Comparison of ENCODE assay signal across 13 cellular contexts in genomic region chr7:15687645-15688025, GRCh38. TPM values are rescaled to one million over a fixed set of nuclear protein-coding genes. Genes with fewer than 3 reads are reported as not detected.
DNase-seq lines count a peak whose midpoint lies in the region; ATAC-seq and TF ChIP-seq lines count a peak whose summit lies in the region.
"Had no signal": no experiment of that assay in that cellular context is flagged by ENCODE, and none has a peak within 500 bp of the region (broad histone marks: within the 10 kb centered on the region; RNA-seq: fewer than 3 reads in every experiment).

No MANE protein-coding gene starts in this region.

- TF ChIP-seq CTCF in thoracic aorta (IDR thresholded peaks at IDR 0.05) = no peak

- peaks cover 0 to 7% (median 0%) of the 10 kb centered on the region in 5 donors for H3K36me3 Mint-ChIP-seq in naive thymus-derived CD4-positive, alpha-beta T cell
- H3K36me3 Mint-ChIP-seq in activated T-helper 2 cell treated with anti-CD3 and anti-CD28 coated beads, Interferon-gamma antibody, Interleukin-2, Interleukin-4, amounts not matched to agents 10 μg/mL and 5 μg/mL and 100 μg/mL, durations not matched to agents 14 hours and 24 hours and 36 hours (ENCODE audit: low read depth) = no peaks in the 10 kb centered on the region

- H3K27me3 ChIP-seq in HUES64 (ENCODE audit: insufficient read depth, low read length) (peaks cover 78% of the 10 kb centered on the region), mesenchymal stem cell (ENCODE audit: control insufficient read depth in 1 of 2, insufficient read depth in 1 of 2, low read length in 2 of 2) (peaks cover 29 to 30% of the 10 kb centered on the region in 2 experiments), thoracic aorta (replicated peaks; ENCODE audit: insufficient read depth) (no peaks in the 10 kb centered on the region)
- no peaks in the 10 kb centered on the region for H3K27me3 ChIP-seq in naive thymus-derived CD4-positive, alpha-beta T cell (ENCODE audit: control insufficient read depth in 2 of 2, insufficient read depth in 2 of 2, low read length in 2 of 2)

- H3K4me1 ChIP-seq in HUES64 (ENCODE audit: insufficient read depth, low read length) (peaks cover 24% of the 10 kb centered on the region), mesenchymal stem cell (ENCODE audit: control insufficient read depth, insufficient read depth, low read depth, low read length) (peaks cover 22% of the 10 kb centered on the region), thoracic aorta (ENCODE audit: control insufficient read depth in 1 of 2, low read depth in 2 of 2) (peaks cover 4 to 18% of the 10 kb centered on the region in 2 donors)
- H3K4me1 ChIP-seq in naive thymus-derived CD4-positive, alpha-beta T cell (ENCODE audit: control insufficient read depth in 2 of 2, insufficient read depth in 2 of 2, low read length in 2 of 2) = no peaks in the 10 kb centered on the region

- no peak overlapping the region for H2BK15ac ChIP-seq in mesenchymal stem cell (ENCODE audit: low read depth, poor library complexity, severe bottlenecking)

- no peak overlapping the region for H3K18ac ChIP-seq in mesenchymal stem cell (ENCODE audit: low read depth in 1 of 2, low read length in 2 of 2)

- POLR2A ChIA-PET in naive thymus-derived CD4-positive, alpha-beta T cell (lab: Charles Lee) = no interaction called here

- DNase-seq in ecto neural progenitor cell (ENCODE audit: low spot score) = peak; percentile 68
- no peak for DNase-seq in mesenchymal stem cell
- DNase-seq in thoracic aorta (ENCODE audit: low spot score) = no peak
- no peak for DNase-seq in naive thymus-derived CD4-positive, alpha-beta T cell
- DNase-seq in activated T-helper 2 cell treated with anti-CD3 and anti-CD28 coated beads, Interferon-gamma antibody, Interleukin-2, Interleukin-4, amounts not matched to agents 10 μg/mL and 5 μg/mL and 100 μg/mL, durations not matched to agents 14 hours and 24 hours and 36 hours (ENCODE audit: low spot score) = no peak
- DNase-seq in SIG-M5 treated with dmso at 0.1 percent for 504 hours (lab: John Stamatoyannopoulos, UW; ENCODE audit: unreplicated experiment) = no peak
- DNase-seq in NCI-H1105 (lab: John Stamatoyannopoulos, UW) = no peak
- DNase-seq: activated CD4-positive, alpha-beta T cell treated with anti-CD3 and anti-CD28 coated beads for 4 hours; activated naive CD4-positive, alpha-beta T cell treated with Interleukin-2 at 50 U/mL for 16 hours; DMS 273 treated with DMSO at 0.1 percent for 48 hours; NCI-H146 had no signal

- H3K23ac ChIP-seq in mesenchymal stem cell (ENCODE audit: low read length in 2 of 2) = no peak overlapping the region

- H3K36me3 ChIP-seq in HUES64 (ENCODE audit: insufficient read depth, low read length) (no peaks in the 10 kb centered on the region), mesenchymal stem cell (ENCODE audit: control insufficient read depth in 1 of 2, insufficient read depth in 2 of 2, low read depth in 1 of 2, low read length in 2 of 2) (no peaks in the 10 kb centered on the region), thoracic aorta (no peaks in the 10 kb centered on the region)
- H3K36me3 ChIP-seq in naive thymus-derived CD4-positive, alpha-beta T cell (ENCODE audit: control insufficient read depth in 2 of 3, insufficient read depth in 3 of 3, low read length in 3 of 3) = no peaks in the 10 kb centered on the region

- H4K8ac ChIP-seq in mesenchymal stem cell (ENCODE audit: low read length) = no peak overlapping the region

- no peak overlapping the region for H2BK12ac ChIP-seq in mesenchymal stem cell (ENCODE audit: low read length in 2 of 2)

- H3K4me3 ChIP-seq in HUES64 (ENCODE audit: low read length) = peak overlapping the region; percentile 65
- peak overlapping the region in 1 of 2 experiments; percentile 88 for H3K4me3 ChIP-seq in mesenchymal stem cell (ENCODE audit: insufficient read depth in 1 of 2, low read depth in 1 of 2, low read length in 2 of 2)
- H3K4me3 ChIP-seq in thoracic aorta = peak overlapping the region; percentile 83
- no peak overlapping the region for H3K4me3 ChIP-seq in naive thymus-derived CD4-positive, alpha-beta T cell (ENCODE audit: low read length)

- H2BK5ac ChIP-seq in mesenchymal stem cell (ENCODE audit: low read depth, low read length, poor library complexity, severe bottlenecking) = no peak overlapping the region

- H2AFZ ChIP-seq in mesenchymal stem cell (ENCODE audit: low read depth, low read length) = no peak overlapping the region

- 4% methylated on average over 16 of the region's 16 CpGs for WGBS in HUES64
- WGBS in mesenchymal stem cell = 12% methylated on average over 16 of the region's 16 CpGs

- peaks cover 43 to 49% (median 48%) of the 10 kb centered on the region in 5 donors for H3K27me3 Mint-ChIP-seq in naive thymus-derived CD4-positive, alpha-beta T cell
- H3K27me3 Mint-ChIP-seq in activated T-helper 2 cell treated with anti-CD3 and anti-CD28 coated beads, Interferon-gamma antibody, Interleukin-2, Interleukin-4, amounts not matched to agents 10 μg/mL and 5 μg/mL and 100 μg/mL, durations not matched to agents 14 hours and 24 hours and 36 hours (ENCODE audit: low read depth) = peaks cover 41% of the 10 kb centered on the region

- H3K27ac ChIP-seq in HUES64 (ENCODE audit: low read depth, low read length) = no peak overlapping the region
- no peak overlapping the region for H3K27ac ChIP-seq in mesenchymal stem cell (ENCODE audit: low read length, poor library complexity, severe bottlenecking)
- H3K27ac ChIP-seq in thoracic aorta = peak overlapping the region in 1 of 2 donors; percentile 63
- H3K27ac ChIP-seq in naive thymus-derived CD4-positive, alpha-beta T cell (ENCODE audit: low read depth, low read length) = no peak overlapping the region
- H3K27ac ChIP-seq: RWPE1 had no signal

- no peak overlapping the region for H2BK120ac ChIP-seq in mesenchymal stem cell (ENCODE audit: low read depth, low read length)

- no peak overlapping the region for H3K14ac ChIP-seq in mesenchymal stem cell (ENCODE audit: low read length in 2 of 2)

- peaks cover 0 to 17% (median 3%) of the 10 kb centered on the region in 11 donors for H3K9me3 Mint-ChIP-seq in naive thymus-derived CD4-positive, alpha-beta T cell
- no peaks in the 10 kb centered on the region for H3K9me3 Mint-ChIP-seq in activated T-helper 2 cell treated with anti-CD3 and anti-CD28 coated beads, Interferon-gamma antibody, Interleukin-2, Interleukin-4, amounts not matched to agents 10 μg/mL and 5 μg/mL and 100 μg/mL, durations not matched to agents 14 hours and 24 hours and 36 hours

- CTCF ChIA-PET in naive thymus-derived CD4-positive, alpha-beta T cell (lab: Charles Lee) = no interaction called here

- no peak overlapping the region for H3K4ac ChIP-seq in mesenchymal stem cell (ENCODE audit: low read depth in 1 of 2, low read length in 2 of 2)

- no peak overlapping the region for H2AK5ac ChIP-seq in mesenchymal stem cell (ENCODE audit: low read length, severe bottlenecking)

- H3K4me2 ChIP-seq in mesenchymal stem cell (ENCODE audit: low read length, poor library complexity, severe bottlenecking) = peak overlapping the region; percentile 99

- no peaks in the 10 kb centered on the region for H3K79me1 ChIP-seq in mesenchymal stem cell (replicated peaks; ENCODE audit: low read length, poor library complexity, severe bottlenecking)

- no peak overlapping the region for H3K27ac Mint-ChIP-seq in naive thymus-derived CD4-positive, alpha-beta T cell
- H3K27ac Mint-ChIP-seq in activated T-helper 2 cell treated with anti-CD3 and anti-CD28 coated beads, Interferon-gamma antibody, Interleukin-2, Interleukin-4, amounts not matched to agents 10 μg/mL and 5 μg/mL and 100 μg/mL, durations not matched to agents 14 hours and 24 hours and 36 hours = no peak overlapping the region

- no peak overlapping the region for H3K9ac ChIP-seq in HUES64 (ENCODE audit: low read depth, low read length)
- peak overlapping the region; percentile 89 for H3K9ac ChIP-seq in mesenchymal stem cell (ENCODE audit: low read length)

- H3K9me3 ChIP-seq in HUES64 (ENCODE audit: insufficient read depth, low read depth, low read length) (no peaks in the 10 kb centered on the region), mesenchymal stem cell (ENCODE audit: control insufficient read depth, low read length) (no peaks in the 10 kb centered on the region), thoracic aorta (no peaks in the 10 kb centered on the region)
- H3K9me3 ChIP-seq in naive thymus-derived CD4-positive, alpha-beta T cell (ENCODE audit: control insufficient read depth in 2 of 3, low read length in 3 of 3) = no peaks in the 10 kb centered on the region

- H3K4me3 Mint-ChIP-seq in naive thymus-derived CD4-positive, alpha-beta T cell = no peak overlapping the region
- H3K4me3 Mint-ChIP-seq in activated T-helper 2 cell treated with anti-CD3 and anti-CD28 coated beads, Interferon-gamma antibody, Interleukin-2, Interleukin-4, amounts not matched to agents 10 μg/mL and 5 μg/mL and 100 μg/mL, durations not matched to agents 14 hours and 24 hours and 36 hours (ENCODE audit: low read depth) = no peak overlapping the region

- no peak overlapping the region for H4K91ac ChIP-seq in mesenchymal stem cell (ENCODE audit: low read length)

- ATAC-seq in thoracic aorta (ENCODE audit: insufficient number of reproducible peaks, low FRiP score, low read depth) = no peak
- ATAC-seq in naive thymus-derived CD4-positive, alpha-beta T cell = no peak

- intact Hi-C loops in naive thymus-derived CD4-positive, alpha-beta T cell (cut with micrococcal nuclease) = no loop called here
- intact Hi-C loops in activated T-helper 2 cell treated with anti-CD3 and anti-CD28 coated beads, Interferon-gamma antibody, Interleukin-2, Interleukin-4, amounts not matched to agents 10 μg/mL and 5 μg/mL and 100 μg/mL, durations not matched to agents 14 hours and 24 hours and 36 hours (cut with micrococcal nuclease) = no loop called here

- H3K4me1 Mint-ChIP-seq in naive thymus-derived CD4-positive, alpha-beta T cell = no peaks in the 10 kb centered on the region
- no peaks in the 10 kb centered on the region for H3K4me1 Mint-ChIP-seq in activated T-helper 2 cell treated with anti-CD3 and anti-CD28 coated beads, Interferon-gamma antibody, Interleukin-2, Interleukin-4, amounts not matched to agents 10 μg/mL and 5 μg/mL and 100 μg/mL, durations not matched to agents 14 hours and 24 hours and 36 hours (ENCODE audit: low read depth)

RNA-seq across cellular contexts. Expression of gene MEOX2, which starts 1.2 kb away (rescaled TPM):
- 0.10 TPM for polyA plus RNA-seq in HUES64 (2013, experiment 1 of 2)
- polyA plus RNA-seq in HUES64 (2013, experiment 2 of 2) = 0.13 TPM
- 0.06 TPM for polyA plus RNA-seq in mesenchymal stem cell (2013, experiment 1 of 2)
- 0.03 TPM for polyA plus RNA-seq in mesenchymal stem cell (2013, experiment 2 of 2)
- total RNA-seq in thoracic aorta = 1 to 10 TPM; 9.5 to 9.9 TPM
- not detected for total RNA-seq in naive thymus-derived CD4-positive, alpha-beta T cell
- not detected for polyA plus RNA-seq in naive thymus-derived CD4-positive, alpha-beta T cell
- total RNA-seq in activated T-helper 2 cell treated with anti-CD3 and anti-CD28 coated beads, Interferon-gamma antibody, Interleukin-2, Interleukin-4, amounts not matched to agents 10 μg/mL and 5 μg/mL and 100 μg/mL, durations not matched to agents 14 hours and 24 hours and 36 hours = not detected in 2 replicates

Comparison
In these comparisons a context has a peak if more than half of its experiments do, and no peak if none do; other contexts are left out.
1. RNA of gene MEOX2, which starts 1.2 kb away (total RNA-seq): 9.5 to 9.9 TPM in thoracic aorta; not detected in naive thymus-derived CD4-positive, alpha-beta T cell and not detected in activated T-helper 2 cell treated with anti-CD3 and anti-CD28 coated beads, Interferon-gamma antibody, Interleukin-2, Interleukin-4, amounts not matched to agents 10 μg/mL and 5 μg/mL and 100 μg/mL, durations not matched to agents 14 hours and 24 hours and 36 hours; every median in the first group is over 10 times any median in the second.